In genomic region chr5:50751064-50751657, GRCh38 we compare ENCODE assay signal across 8 cellular contexts.
DNase-seq lines count a peak whose midpoint lies in the region; ATAC-seq, FAIRE-seq and TF ChIP-seq lines count a peak whose summit lies in the region.

No MANE protein-coding gene starts in this region.

- H4K91ac ChIP-seq in H1 (replicated peaks; ENCODE audit: insufficient read length, low read length), result no peak overlapping the region

- H2BK15ac ChIP-seq in H1 (ENCODE audit: low read length), result no peak overlapping the region

- no peak overlapping the region for H2BK12ac ChIP-seq in H1 (ENCODE audit: low read depth, low read length)

- TF ChIP-seq CTCF in GM12864 (IDR thresholded peaks at IDR 0.05; ENCODE audit: low read depth, low read length, missing control alignments) (peak; percentile 73), H1 (IDR thresholded peaks at IDR 0.05; ENCODE audit: control extremely low read depth in 1 of 3, insufficient read depth in 1 of 3, low read depth in 1 of 3, low read length in 3 of 3) (peak in 2 of 3 experiments; percentile 66 to 70; a peak in 3 of 4 replicates)

- peak; percentile 87 to 89 for TF ChIP-seq RAD21 in H1 (IDR thresholded peaks at IDR 0.05 in 1 of 2, conservative IDR thresholded peaks at IDR 0.05 in 1 of 2; ENCODE audit: low read depth in 2 of 2, low read length in 2 of 2)

- no peak for TF ChIP-seq EP300 in H1 (IDR thresholded peaks at IDR 0.05; ENCODE audit: borderline replicate concordance in 1 of 2, low read depth in 2 of 2, low read length in 2 of 2)

- H3K4me1 Mint-ChIP-seq in naive thymus-derived CD4-positive, alpha-beta T cell, result peaks cover 36 to 75% (median 61%) of the 10 kb centered on the region in 7 donors

- H3K27ac Mint-ChIP-seq in naive thymus-derived CD4-positive, alpha-beta T cell, result peak overlapping the region; percentile 68 to 92 (median 89)

- no peak overlapping the region for H3K23ac ChIP-seq in H1 (ENCODE audit: insufficient read length)

- H3K4me1 ChIP-seq in H1 (replicated peaks in 1 of 4; ENCODE audit: control insufficient read depth in 3 of 4, insufficient read depth in 4 of 4, low read length in 3 of 4), result no peaks in the 10 kb centered on the region
- peaks cover 27 to 32% of the 10 kb centered on the region in 2 donors for H3K4me1 ChIP-seq in naive thymus-derived CD4-positive, alpha-beta T cell (ENCODE audit: control insufficient read depth in 2 of 2, insufficient read depth in 2 of 2, low read length in 2 of 2)

- WGBS in H1 (ENCODE audit: extremely low coverage in 1 of 2, insufficient coverage in 1 of 2, insufficient read length in 1 of 2, insufficient replicate concordance in 2 of 2, low coverage in 1 of 2, low lambda C conversion rate in 2 of 2, missing lambda C conversion rate in 1 of 2), 2 experiments, result 89% methylated on average over 5 of the region's 5 CpGs; no CpG with 5 or more reads in 1 of the 2 experiments

- peaks cover 0 to 6% (median 0%) of the 10 kb centered on the region in 11 donors for H3K9me3 Mint-ChIP-seq in naive thymus-derived CD4-positive, alpha-beta T cell

- no peaks in the 10 kb centered on the region for H3K23me2 ChIP-seq in H1 (ENCODE audit: low read depth, low read length)

- no peak overlapping the region for H2BK20ac ChIP-seq in H1 (ENCODE audit: low read length)

- H3K27me3 Mint-ChIP-seq in naive thymus-derived CD4-positive, alpha-beta T cell, result no peaks in the 10 kb centered on the region

- no peak overlapping the region for H3K4ac ChIP-seq in H1 (replicated peaks; ENCODE audit: insufficient read length, low read depth, low read length)

- H3K14ac ChIP-seq in H1 (ENCODE audit: insufficient read length), result no peak overlapping the region

- H3K36me3 Mint-ChIP-seq in naive thymus-derived CD4-positive, alpha-beta T cell, result peaks cover 5 to 35% (median 25%) of the 10 kb centered on the region in 5 donors

- no peak overlapping the region for H4K5ac ChIP-seq in H1 (ENCODE audit: insufficient read length, low read depth, low read length)

- no peaks in the 10 kb centered on the region for H3K9me3 ChIP-seq in MG63
- H3K9me3 ChIP-seq in H1 (ENCODE audit: insufficient read depth in 2 of 2, low read depth in 1 of 2, low read length in 1 of 2), result no peaks in the 10 kb centered on the region
- no peaks in the 10 kb centered on the region for H3K9me3 ChIP-seq in naive thymus-derived CD4-positive, alpha-beta T cell (ENCODE audit: control insufficient read depth in 2 of 3, low read length in 3 of 3)

- H3K18ac ChIP-seq in H1 (ENCODE audit: extremely low read depth, low read length), result no peak overlapping the region

- H2AK5ac ChIP-seq in H1 (ENCODE audit: low read depth, low read length), result no peak overlapping the region

- H2AFZ ChIP-seq in H1 (ENCODE audit: low read length), result no peak overlapping the region

- H3K4me2 ChIP-seq in H1 (ENCODE audit: insufficient read depth in 1 of 2, low read depth in 2 of 2, low read length in 2 of 2), result no peak overlapping the region

- no peaks in the 10 kb centered on the region for H4K20me1 ChIP-seq in H1 (replicated peaks in 1 of 2; ENCODE audit: control insufficient read depth in 1 of 2, insufficient read depth in 2 of 2, low read length in 2 of 2)

- no peak overlapping the region for H3K56ac ChIP-seq in H1 (replicated peaks; ENCODE audit: insufficient read length, low read depth, low read length)

- H3K9ac ChIP-seq in H1 (replicated peaks in 1 of 4; ENCODE audit: extremely low read depth in 1 of 4, low read depth in 3 of 4, low read length in 3 of 4), result no peak overlapping the region

- DNase-seq in AG20443 (ENCODE audit: low spot score) (peak; percentile 40), GM12864 (ENCODE audit: low read depth) (peak; percentile 36), HEK293T (ENCODE audit: extremely low spot score) (peak; percentile 51), MG63 (peak; percentile 21), SW 1271 (lab: John Stamatoyannopoulos, UW) (peak; percentile 35 to 76), H1 (ENCODE audit: low read depth in 1 of 2, low spot score in 2 of 2) (no peak)
- DNase-seq in naive thymus-derived CD4-positive, alpha-beta T cell, result peak in 7 of 9 donors; percentile 58 to 79 (median 69)
- no peak for DNase-seq in NK-92 treated with Interleukin-12 subunit alpha and Interleukin-12 subunit beta, amount 100 ng/mL, for 24 hours (lab: John Stamatoyannopoulos, UW)

- no peak for TF ChIP-seq POLR2A in H1 (IDR thresholded peaks at IDR 0.05; ENCODE audit: control extremely low read depth in 1 of 2, low read depth in 2 of 2, low read length in 2 of 2)

- no peak overlapping the region for H3K27ac ChIP-seq in H1 (ENCODE audit: low read depth, low read length)
- no peak overlapping the region for H3K27ac ChIP-seq in naive thymus-derived CD4-positive, alpha-beta T cell (ENCODE audit: low read depth, low read length)

- H2BK120ac ChIP-seq in H1 (replicated peaks; ENCODE audit: low read depth, low read length), result no peak overlapping the region

- no peak overlapping the region for H4K8ac ChIP-seq in H1 (ENCODE audit: extremely low read depth, insufficient read depth, low read length)

- peaks cover 2% of the 10 kb centered on the region; the same call in 1 of the 2 replicates for H3K79me1 ChIP-seq in H1 (ENCODE audit: low read depth, low read length)

- peaks cover 0 to 40% of the 10 kb centered on the region in 2 experiments; a peak in 2 of 4 replicates for H3K79me2 ChIP-seq in H1 (ENCODE audit: control insufficient read depth in 1 of 2, insufficient read depth in 2 of 2, low read length in 2 of 2)

- peak; percentile 99 for ATAC-seq in naive thymus-derived CD4-positive, alpha-beta T cell

- H3K36me3 ChIP-seq in MG63 (no peaks in the 10 kb centered on the region), H1 (ENCODE audit: control insufficient read depth in 2 of 4, insufficient read depth in 4 of 4, low read length in 3 of 4) (no peaks in the 10 kb centered on the region; a peak in 1 of 8 replicates)
- no peaks in the 10 kb centered on the region for H3K36me3 ChIP-seq in naive thymus-derived CD4-positive, alpha-beta T cell (ENCODE audit: control insufficient read depth in 2 of 3, insufficient read depth in 3 of 3, low read length in 3 of 3)

- H3K27me3 ChIP-seq in MG63 (no peaks in the 10 kb centered on the region), H1 (replicated peaks in 1 of 4; ENCODE audit: control insufficient read depth in 3 of 4, extremely low read depth in 1 of 4, insufficient read depth in 3 of 4, low read length in 3 of 4) (no peaks in the 10 kb centered on the region)
- H3K27me3 ChIP-seq in naive thymus-derived CD4-positive, alpha-beta T cell (ENCODE audit: control insufficient read depth in 2 of 2, insufficient read depth in 2 of 2, low read length in 2 of 2), result no peaks in the 10 kb centered on the region

- intact Hi-C loops in naive thymus-derived CD4-positive, alpha-beta T cell (cut with micrococcal nuclease), result loop anchor here (1.0 to 5.0 kb wide), 9 partner anchors 83 to 426 kb away; no protein-coding TSS in a partner anchor

- POLR2A ChIA-PET in HEK293T (lab: Yijun Ruan, JAX) (no interaction called here), H1 (lab: Charles Lee; ENCODE audit: partially characterized antibody) (interaction anchor here (0.6 to 1.2 kb wide), 3 partner anchors 77 to 214 kb away, joined by 3 to 6 read pairs (median 4); partner anchors contain the start of gene PARP8)
- POLR2A ChIA-PET in naive thymus-derived CD4-positive, alpha-beta T cell (lab: Charles Lee), result interaction anchor here (1.0 to 1.5 kb wide), 3 partner anchors 8 to 311 kb away, joined by 3 to 4 read pairs (median 3); no protein-coding TSS in a partner anchor

- H3K4me3 ChIP-seq in GM12864 (ENCODE audit: low read depth, low read length) (no peak overlapping the region), MG63 (no peak overlapping the region), H1 (ENCODE audit: extremely low read depth in 1 of 4, insufficient read depth in 2 of 4, low read depth in 3 of 4, low read length in 4 of 4) (no peak overlapping the region)
- no peak overlapping the region for H3K4me3 ChIP-seq in naive thymus-derived CD4-positive, alpha-beta T cell (ENCODE audit: low read length)

- FAIRE-seq in H1 (lab: Jason Lieb, UNC), result peak; percentile 78

- H2BK5ac ChIP-seq in H1 (ENCODE audit: low read depth, low read length), result no peak overlapping the region

- CTCF ChIA-PET in HEK293T (lab: Yijun Ruan, JAX), result interaction anchor here (0.5 kb wide), 1 partner anchor 12 kb away, joined by 3 read pairs; no protein-coding TSS in a partner anchor
- CTCF ChIA-PET in H1 (lab: Charles Lee; ENCODE audit: partially characterized antibody), result interaction anchor here (0.8 to 2.0 kb wide), 6 partner anchors 10 to 238 kb away, joined by 3 to 7 read pairs (median 5); no protein-coding TSS in a partner anchor
- CTCF ChIA-PET in naive thymus-derived CD4-positive, alpha-beta T cell (lab: Charles Lee), result interaction anchor here (0.6 to 1.4 kb wide), 3 partner anchors 12 to 1845 kb away, joined by 3 to 5 read pairs (median 4); no protein-coding TSS in a partner anchor

- H3K4me3 Mint-ChIP-seq in naive thymus-derived CD4-positive, alpha-beta T cell, result peak overlapping the region in 9 of 10 donors; percentile 37 to 69 (median 61)

TF ChIP-seq in HEK293T, 16 proteins besides CTCF, POLR2A, EP300 and RAD21 (continues in another document):
- TF ChIP-seq ELF4 (IDR thresholded peaks at IDR 0.05) (no peak), SP1 (IDR thresholded peaks at IDR 0.05) (no peak), SUZ12 (IDR thresholded peaks at IDR 0.05) (no peak), FOXK2 (IDR thresholded peaks at IDR 0.05) (no peak), BHLHE40 (IDR thresholded peaks at IDR 0.05; ENCODE audit: borderline replicate concordance) (no peak), LEF1 (IDR thresholded peaks at IDR 0.05; ENCODE audit: borderline replicate concordance) (no peak), NFRKB (IDR thresholded peaks at IDR 0.05) (no peak), FOXM1 (IDR thresholded peaks at IDR 0.05; ENCODE audit: borderline replicate concordance) (no peak), ZNF384 (IDR thresholded peaks at IDR 0.05) (no peak)

TF ChIP-seq in H1, 55 proteins besides CTCF, POLR2A, EP300 and RAD21 (continues in another document):
- no peak for TF ChIP-seq KDM5A (IDR thresholded peaks at IDR 0.05; ENCODE audit: low read length)
- TF ChIP-seq CBX5 (IDR thresholded peaks at IDR 0.05; ENCODE audit: low read depth, low read length), result no peak
- no peak for TF ChIP-seq TAF7 (optimal IDR thresholded peaks at IDR 0.05; ENCODE audit: borderline replicate concordance, low read depth, low read length)
- no peak for TF ChIP-seq SIN3A (conservative IDR thresholded peaks at IDR 0.05 in 1 of 2, IDR thresholded peaks at IDR 0.05 in 1 of 2; ENCODE audit: low read depth in 1 of 2, low read length in 2 of 2)
- no peak for TF ChIP-seq JUND (IDR thresholded peaks at IDR 0.05; ENCODE audit: low read length)
- TF ChIP-seq TAF1 (IDR thresholded peaks at IDR 0.05; ENCODE audit: low read depth, low read length), result no peak
- TF ChIP-seq CEBPB (IDR thresholded peaks at IDR 0.05; ENCODE audit: low read depth, low read length), result no peak

Comparison
In these comparisons a context has a peak if more than half of its experiments do, and no peak if none do; other contexts are left out.
1. DNase-seq: peak in AG20443 (single experiment), GM12864 (single experiment), HEK293T (single experiment), MG63 (single experiment), SW 1271 (2 of 2) and naive thymus-derived CD4-positive, alpha-beta T cell (7 of 9); none in H1 (0 of 2) and NK-92 treated with Interleukin-12 subunit alpha and Interleukin-12 subunit beta, amount 100 ng/mL, for 24 hours (single experiment).